Comparison of ENCODE assay signal across 7 cellular contexts in genomic region chr1:58814251-58815068, GRCh38. TPM values are rescaled to one million over a fixed set of nuclear protein-coding genes. Genes with fewer than 3 reads are reported as not detected.
A peak's percentile ranks its signal among the peaks of the same experiment; 100 is the strongest.
DNase-seq lines count a peak whose midpoint lies in the region; ATAC-seq and TF ChIP-seq lines count a peak whose summit lies in the region.

No MANE protein-coding gene starts in this region.

- no peaks in the 10 kb centered on the region for H3K27me3 Mint-ChIP-seq in central memory CD8-positive, alpha-beta T cell

- H3K4me1 ChIP-seq in liver (ENCODE audit: control insufficient read depth in 4 of 4, insufficient read depth in 4 of 4, low read length in 3 of 4) (peaks cover 3 to 12% (median 5%) of the 10 kb centered on the region in 4 donors), thymus (ENCODE audit: control insufficient read depth, insufficient read depth, low read length) (peaks cover 12% of the 10 kb centered on the region)

- peak overlapping the region in 1 of 3 donors; percentile 84 for H3K4me3 ChIP-seq in liver (ENCODE audit: low read depth in 1 of 3, low read length in 3 of 3)
- no peak overlapping the region for H3K4me3 ChIP-seq in thymus (ENCODE audit: low read length)

- 56% methylated on average over 45 of the region's 45 CpGs for WGBS in liver
- 90% methylated on average over 45 of the region's 45 CpGs for WGBS in thymus

- peaks cover 40% of the 10 kb centered on the region for H3K4me1 Mint-ChIP-seq in central memory CD8-positive, alpha-beta T cell

- peak overlapping the region; percentile 75 for H3K27ac Mint-ChIP-seq in central memory CD8-positive, alpha-beta T cell (ENCODE audit: low read depth)

- no peaks in the 10 kb centered on the region for H3K36me3 ChIP-seq in liver (ENCODE audit: control insufficient read depth in 4 of 4, insufficient read depth in 3 of 4, low read depth in 1 of 4, low read length in 3 of 4)
- H3K36me3 ChIP-seq in thymus (ENCODE audit: control insufficient read depth, insufficient read depth) = no peaks in the 10 kb centered on the region

- ATAC-seq in central memory CD8-positive, alpha-beta T cell (replicated peaks; ENCODE audit: extremely low read depth, poor library complexity, severe bottlenecking) = no peak

- H3K9me3 ChIP-seq in liver (ENCODE audit: control insufficient read depth in 4 of 4, low read length in 3 of 4) (no peaks in the 10 kb centered on the region), thymus (ENCODE audit: control insufficient read depth) (no peaks in the 10 kb centered on the region)

- TF ChIP-seq CTCF in liver (IDR thresholded peaks at IDR 0.05; ENCODE audit: low read depth, low read length, missing input control) = no peak

- no peak overlapping the region for H3K9ac ChIP-seq in liver (ENCODE audit: low read depth in 1 of 2, low read length in 2 of 2)

- H3K27me3 ChIP-seq in liver (ENCODE audit: control insufficient read depth in 4 of 4, insufficient read depth in 4 of 4, low read length in 3 of 4) (no peaks in the 10 kb centered on the region), thymus (ENCODE audit: control insufficient read depth, insufficient read depth) (no peaks in the 10 kb centered on the region)

- peak; percentile 45 for DNase-seq in NCI-H774 (lab: John Stamatoyannopoulos, UW)
- DNase-seq in central memory CD8-positive, alpha-beta T cell (ENCODE audit: low spot score in 2 of 2) = no peak
- DNase-seq in inferior parietal cortex (ENCODE audit: extremely low spot score) = no peak
- no peak for DNase-seq in T-helper 9 cell
- DNase-seq in SKM-1 treated with dmso at 0.1 percent for 144 hours (lab: John Stamatoyannopoulos, UW; ENCODE audit: unreplicated experiment) = no peak

- H3K9me3 Mint-ChIP-seq in central memory CD8-positive, alpha-beta T cell = no peaks in the 10 kb centered on the region

- peaks cover 16% of the 10 kb centered on the region for H3K36me3 Mint-ChIP-seq in central memory CD8-positive, alpha-beta T cell (ENCODE audit: insufficient read depth)

- H3K27ac ChIP-seq in liver (ENCODE audit: low read depth in 1 of 2, low read length in 2 of 2) (peak overlapping the region; percentile 94 to 96), thymus (ENCODE audit: low read depth) (peak overlapping the region; percentile 78)

- TF ChIP-seq RAD21 in liver (IDR thresholded peaks at IDR 0.05) = no peak

- peak overlapping the region; percentile 83 for H3K4me3 Mint-ChIP-seq in central memory CD8-positive, alpha-beta T cell

TF ChIP-seq in liver, 16 proteins besides CTCF, POLR2A, EP300 and RAD21:
- TF ChIP-seq MAX (IDR thresholded peaks at IDR 0.05) (peak; percentile 11), REST (IDR thresholded peaks at IDR 0.05) (no peak)

RNA-seq across cellular contexts. Expression of gene JUN, which starts 30.6 kb away (rescaled TPM):
- 10 to 100 TPM; 15.7 to 29.8 TPM for total RNA-seq in liver
- polyA plus RNA-seq in liver (10 to 100 TPM; 15.0 to 19.3 TPM), thymus (74.3 TPM)
